ENCODE assay signal across 3 cellular contexts in the genomic region with DNA sequence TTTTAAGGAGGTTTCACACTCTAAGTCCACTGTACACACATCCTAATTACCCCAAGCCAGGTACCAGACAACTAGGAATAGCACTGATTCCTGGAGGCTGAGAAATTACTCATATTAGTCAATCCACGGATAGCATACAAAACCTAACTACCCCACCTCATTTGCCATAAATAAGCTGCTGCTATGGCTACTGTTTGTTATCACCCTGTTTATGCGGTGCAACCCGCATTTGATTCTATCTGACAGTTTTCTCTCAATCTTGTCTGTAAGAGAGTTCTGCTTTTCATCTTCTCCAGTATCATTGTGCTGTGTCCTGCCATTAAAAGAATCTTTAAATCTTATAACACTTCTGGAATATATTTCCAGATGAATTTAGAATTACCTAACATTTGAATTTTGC.
TF ChIP-seq lines count a peak whose summit lies in the region.

No MANE protein-coding gene starts in this region.

TF ChIP-seq in SK-N-SH, 30 proteins besides CTCF, POLR2A, EP300 and RAD21 (continues in another document):
- no peak for TF ChIP-seq YY1 (IDR thresholded peaks at IDR 0.05; ENCODE audit: low read depth)
- TF ChIP-seq, protein P1, sequence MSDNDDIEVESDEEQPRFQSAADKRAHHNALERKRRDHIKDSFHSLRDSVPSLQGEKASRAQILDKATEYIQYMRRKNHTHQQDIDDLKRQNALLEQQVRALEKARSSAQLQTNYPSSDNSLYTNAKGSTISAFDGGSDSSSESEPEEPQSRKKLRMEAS (IDR thresholded peaks at IDR 0.05; ENCODE audit: low read depth): no peak
- TF ChIP-seq NRF1 (IDR thresholded peaks at IDR 0.05; ENCODE audit: low read depth, low read length): no peak
- TF ChIP-seq, protein P2, sequence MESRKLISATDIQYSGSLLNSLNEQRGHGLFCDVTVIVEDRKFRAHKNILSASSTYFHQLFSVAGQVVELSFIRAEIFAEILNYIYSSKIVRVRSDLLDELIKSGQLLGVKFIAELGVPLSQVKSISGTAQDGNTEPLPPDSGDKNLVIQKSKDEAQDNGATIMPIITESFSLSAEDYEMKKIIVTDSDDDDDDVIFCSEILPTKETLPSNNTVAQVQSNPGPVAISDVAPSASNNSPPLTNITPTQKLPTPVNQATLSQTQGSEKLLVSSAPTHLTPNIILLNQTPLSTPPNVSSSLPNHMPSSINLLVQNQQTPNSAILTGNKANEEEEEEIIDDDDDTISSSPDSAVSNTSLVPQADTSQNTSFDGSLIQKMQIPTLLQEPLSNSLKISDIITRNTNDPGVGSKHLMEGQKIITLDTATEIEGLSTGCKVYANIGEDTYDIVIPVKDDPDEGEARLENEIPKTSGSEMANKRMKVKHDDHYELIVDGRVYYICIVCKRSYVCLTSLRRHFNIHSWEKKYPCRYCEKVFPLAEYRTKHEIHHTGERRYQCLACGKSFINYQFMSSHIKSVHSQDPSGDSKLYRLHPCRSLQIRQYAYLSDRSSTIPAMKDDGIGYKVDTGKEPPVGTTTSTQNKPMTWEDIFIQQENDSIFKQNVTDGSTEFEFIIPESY (IDR thresholded peaks at IDR 0.05; ENCODE audit: borderline replicate concordance, low read depth): no peak
- TF ChIP-seq MXI1 (IDR thresholded peaks at IDR 0.05; ENCODE audit: low read depth, low read length): no peak
- TF ChIP-seq, protein P3, sequence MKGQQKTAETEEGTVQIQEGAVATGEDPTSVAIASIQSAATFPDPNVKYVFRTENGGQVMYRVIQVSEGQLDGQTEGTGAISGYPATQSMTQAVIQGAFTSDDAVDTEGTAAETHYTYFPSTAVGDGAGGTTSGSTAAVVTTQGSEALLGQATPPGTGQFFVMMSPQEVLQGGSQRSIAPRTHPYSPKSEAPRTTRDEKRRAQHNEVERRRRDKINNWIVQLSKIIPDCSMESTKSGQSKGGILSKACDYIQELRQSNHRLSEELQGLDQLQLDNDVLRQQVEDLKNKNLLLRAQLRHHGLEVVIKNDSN (IDR thresholded peaks at IDR 0.05; ENCODE audit: borderline replicate concordance, low read depth): no peak
- TF ChIP-seq, protein P4, sequence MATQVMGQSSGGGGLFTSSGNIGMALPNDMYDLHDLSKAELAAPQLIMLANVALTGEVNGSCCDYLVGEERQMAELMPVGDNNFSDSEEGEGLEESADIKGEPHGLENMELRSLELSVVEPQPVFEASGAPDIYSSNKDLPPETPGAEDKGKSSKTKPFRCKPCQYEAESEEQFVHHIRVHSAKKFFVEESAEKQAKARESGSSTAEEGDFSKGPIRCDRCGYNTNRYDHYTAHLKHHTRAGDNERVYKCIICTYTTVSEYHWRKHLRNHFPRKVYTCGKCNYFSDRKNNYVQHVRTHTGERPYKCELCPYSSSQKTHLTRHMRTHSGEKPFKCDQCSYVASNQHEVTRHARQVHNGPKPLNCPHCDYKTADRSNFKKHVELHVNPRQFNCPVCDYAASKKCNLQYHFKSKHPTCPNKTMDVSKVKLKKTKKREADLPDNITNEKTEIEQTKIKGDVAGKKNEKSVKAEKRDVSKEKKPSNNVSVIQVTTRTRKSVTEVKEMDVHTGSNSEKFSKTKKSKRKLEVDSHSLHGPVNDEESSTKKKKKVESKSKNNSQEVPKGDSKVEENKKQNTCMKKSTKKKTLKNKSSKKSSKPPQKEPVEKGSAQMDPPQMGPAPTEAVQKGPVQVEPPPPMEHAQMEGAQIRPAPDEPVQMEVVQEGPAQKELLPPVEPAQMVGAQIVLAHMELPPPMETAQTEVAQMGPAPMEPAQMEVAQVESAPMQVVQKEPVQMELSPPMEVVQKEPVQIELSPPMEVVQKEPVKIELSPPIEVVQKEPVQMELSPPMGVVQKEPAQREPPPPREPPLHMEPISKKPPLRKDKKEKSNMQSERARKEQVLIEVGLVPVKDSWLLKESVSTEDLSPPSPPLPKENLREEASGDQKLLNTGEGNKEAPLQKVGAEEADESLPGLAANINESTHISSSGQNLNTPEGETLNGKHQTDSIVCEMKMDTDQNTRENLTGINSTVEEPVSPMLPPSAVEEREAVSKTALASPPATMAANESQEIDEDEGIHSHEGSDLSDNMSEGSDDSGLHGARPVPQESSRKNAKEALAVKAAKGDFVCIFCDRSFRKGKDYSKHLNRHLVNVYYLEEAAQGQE (IDR thresholded peaks at IDR 0.05; ENCODE audit: low read depth, low read length): no peak
- TF ChIP-seq CHD2 (IDR thresholded peaks at IDR 0.05; ENCODE audit: low read length, partially characterized antibody): no peak
- no peak for TF ChIP-seq SMC3 (IDR thresholded peaks at IDR 0.05; ENCODE audit: low read depth, low read length)
- TF ChIP-seq GATA2 (CRISPR knock-in tag; IDR thresholded peaks at IDR 0.05): no peak
- TF ChIP-seq RXRA (IDR thresholded peaks at IDR 0.05; ENCODE audit: borderline replicate concordance, low read depth): no peak
- no peak for TF ChIP-seq SIN3A (IDR thresholded peaks at IDR 0.05; ENCODE audit: borderline replicate concordance, low read depth, low read length)
- no peak for TF ChIP-seq ELF1 (IDR thresholded peaks at IDR 0.05)

TF ChIP-seq in SK-N-SH treated with all-trans-retinoic acid at 6 μM for 48 hours, 23 proteins besides CTCF, POLR2A, EP300 and RAD21:
- TF ChIP-seq RARB (CRISPR knock-in tag; IDR thresholded peaks at IDR 0.05) (no peak), ZC3H10 (CRISPR knock-in tag; IDR thresholded peaks at IDR 0.05) (no peak), ZNF565 (CRISPR knock-in tag; conservative IDR thresholded peaks at IDR 0.05; ENCODE audit: low read depth) (no peak), PPARA (CRISPR knock-in tag; IDR thresholded peaks at IDR 0.05; ENCODE audit: borderline replicate concordance) (no peak), ISL1 (CRISPR knock-in tag; IDR thresholded peaks at IDR 0.05) (no peak), SNAI2 (CRISPR knock-in tag; IDR thresholded peaks at IDR 0.05) (no peak), CSDC2 (CRISPR knock-in tag; IDR thresholded peaks at IDR 0.05) (no peak), ZNF70 (CRISPR knock-in tag; IDR thresholded peaks at IDR 0.05) (no peak), ZNF8 (CRISPR knock-in tag; IDR thresholded peaks at IDR 0.05) (no peak), ZFP3 (CRISPR knock-in tag; IDR thresholded peaks at IDR 0.05) (no peak), ESRRG (CRISPR knock-in tag; IDR thresholded peaks at IDR 0.05) (no peak)
- TF ChIP-seq, protein P5, sequence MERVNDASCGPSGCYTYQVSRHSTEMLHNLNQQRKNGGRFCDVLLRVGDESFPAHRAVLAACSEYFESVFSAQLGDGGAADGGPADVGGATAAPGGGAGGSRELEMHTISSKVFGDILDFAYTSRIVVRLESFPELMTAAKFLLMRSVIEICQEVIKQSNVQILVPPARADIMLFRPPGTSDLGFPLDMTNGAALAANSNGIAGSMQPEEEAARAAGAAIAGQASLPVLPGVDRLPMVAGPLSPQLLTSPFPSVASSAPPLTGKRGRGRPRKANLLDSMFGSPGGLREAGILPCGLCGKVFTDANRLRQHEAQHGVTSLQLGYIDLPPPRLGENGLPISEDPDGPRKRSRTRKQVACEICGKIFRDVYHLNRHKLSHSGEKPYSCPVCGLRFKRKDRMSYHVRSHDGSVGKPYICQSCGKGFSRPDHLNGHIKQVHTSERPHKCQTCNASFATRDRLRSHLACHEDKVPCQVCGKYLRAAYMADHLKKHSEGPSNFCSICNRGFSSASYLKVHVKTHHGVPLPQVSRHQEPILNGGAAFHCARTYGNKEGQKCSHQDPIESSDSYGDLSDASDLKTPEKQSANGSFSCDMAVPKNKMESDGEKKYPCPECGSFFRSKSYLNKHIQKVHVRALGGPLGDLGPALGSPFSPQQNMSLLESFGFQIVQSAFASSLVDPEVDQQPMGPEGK (CRISPR knock-in tag; IDR thresholded peaks at IDR 0.05; ENCODE audit: borderline replicate concordance): no peak
- TF ChIP-seq, protein P6, sequence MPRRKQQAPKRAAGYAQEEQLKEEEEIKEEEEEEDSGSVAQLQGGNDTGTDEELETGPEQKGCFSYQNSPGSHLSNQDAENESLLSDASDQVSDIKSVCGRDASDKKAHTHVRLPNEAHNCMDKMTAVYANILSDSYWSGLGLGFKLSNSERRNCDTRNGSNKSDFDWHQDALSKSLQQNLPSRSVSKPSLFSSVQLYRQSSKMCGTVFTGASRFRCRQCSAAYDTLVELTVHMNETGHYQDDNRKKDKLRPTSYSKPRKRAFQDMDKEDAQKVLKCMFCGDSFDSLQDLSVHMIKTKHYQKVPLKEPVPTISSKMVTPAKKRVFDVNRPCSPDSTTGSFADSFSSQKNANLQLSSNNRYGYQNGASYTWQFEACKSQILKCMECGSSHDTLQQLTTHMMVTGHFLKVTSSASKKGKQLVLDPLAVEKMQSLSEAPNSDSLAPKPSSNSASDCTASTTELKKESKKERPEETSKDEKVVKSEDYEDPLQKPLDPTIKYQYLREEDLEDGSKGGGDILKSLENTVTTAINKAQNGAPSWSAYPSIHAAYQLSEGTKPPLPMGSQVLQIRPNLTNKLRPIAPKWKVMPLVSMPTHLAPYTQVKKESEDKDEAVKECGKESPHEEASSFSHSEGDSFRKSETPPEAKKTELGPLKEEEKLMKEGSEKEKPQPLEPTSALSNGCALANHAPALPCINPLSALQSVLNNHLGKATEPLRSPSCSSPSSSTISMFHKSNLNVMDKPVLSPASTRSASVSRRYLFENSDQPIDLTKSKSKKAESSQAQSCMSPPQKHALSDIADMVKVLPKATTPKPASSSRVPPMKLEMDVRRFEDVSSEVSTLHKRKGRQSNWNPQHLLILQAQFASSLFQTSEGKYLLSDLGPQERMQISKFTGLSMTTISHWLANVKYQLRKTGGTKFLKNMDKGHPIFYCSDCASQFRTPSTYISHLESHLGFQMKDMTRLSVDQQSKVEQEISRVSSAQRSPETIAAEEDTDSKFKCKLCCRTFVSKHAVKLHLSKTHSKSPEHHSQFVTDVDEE (CRISPR knock-in tag; IDR thresholded peaks at IDR 0.05): no peak

TF ChIP-seq in HepG2, 621 proteins besides CTCF, POLR2A, EP300 and RAD21 (continues in another document):
- TF ChIP-seq ZNF781 (CRISPR knock-in tag; IDR thresholded peaks at IDR 0.05; ENCODE audit: borderline replicate concordance, not compliant biosample characterization) (no peak), ZFP41 (CRISPR knock-in tag; IDR thresholded peaks at IDR 0.05; ENCODE audit: borderline replicate concordance) (no peak), ZNF382 (CRISPR knock-in tag; IDR thresholded peaks at IDR 0.05; ENCODE audit: borderline replicate concordance) (no peak), RFXAP (CRISPR knock-in tag; IDR thresholded peaks at IDR 0.05; ENCODE audit: borderline replicate concordance) (no peak), ZNF776 (CRISPR knock-in tag; IDR thresholded peaks at IDR 0.05) (no peak)
- TF ChIP-seq, protein P2 (CRISPR knock-in tag; IDR thresholded peaks at IDR 0.05): no peak
- TF ChIP-seq, protein P7, sequence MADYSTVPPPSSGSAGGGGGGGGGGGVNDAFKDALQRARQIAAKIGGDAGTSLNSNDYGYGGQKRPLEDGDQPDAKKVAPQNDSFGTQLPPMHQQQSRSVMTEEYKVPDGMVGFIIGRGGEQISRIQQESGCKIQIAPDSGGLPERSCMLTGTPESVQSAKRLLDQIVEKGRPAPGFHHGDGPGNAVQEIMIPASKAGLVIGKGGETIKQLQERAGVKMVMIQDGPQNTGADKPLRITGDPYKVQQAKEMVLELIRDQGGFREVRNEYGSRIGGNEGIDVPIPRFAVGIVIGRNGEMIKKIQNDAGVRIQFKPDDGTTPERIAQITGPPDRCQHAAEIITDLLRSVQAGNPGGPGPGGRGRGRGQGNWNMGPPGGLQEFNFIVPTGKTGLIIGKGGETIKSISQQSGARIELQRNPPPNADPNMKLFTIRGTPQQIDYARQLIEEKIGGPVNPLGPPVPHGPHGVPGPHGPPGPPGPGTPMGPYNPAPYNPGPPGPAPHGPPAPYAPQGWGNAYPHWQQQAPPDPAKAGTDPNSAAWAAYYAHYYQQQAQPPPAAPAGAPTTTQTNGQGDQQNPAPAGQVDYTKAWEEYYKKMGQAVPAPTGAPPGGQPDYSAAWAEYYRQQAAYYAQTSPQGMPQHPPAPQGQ (CRISPR knock-in tag; IDR thresholded peaks at IDR 0.05; ENCODE audit: borderline replicate concordance): no peak
